ENCODE assay signal across 18 cellular contexts in genomic region chr2:219517954-219518778, GRCh38. TPM values are rescaled to one million over a fixed set of nuclear protein-coding genes. Genes with fewer than 3 reads are reported as not detected.
A peak's percentile ranks its signal among the peaks of the same experiment; 100 is the strongest.
DNase-seq lines count a peak whose midpoint lies in the region; TF ChIP-seq lines count a peak whose summit lies in the region.
"Had no signal": no experiment of that assay in that cellular context is flagged by ENCODE, and none has a peak within 500 bp of the region (broad histone marks: within the 10 kb centered on the region; RNA-seq: fewer than 3 reads in every experiment).

No MANE protein-coding gene starts in this region.

- DNase-seq in DMS 273 treated with DMSO at 0.1 percent for 48 hours (lab: John Stamatoyannopoulos, UW), result peak; percentile 44
- DNase-seq in NCI-H69 (lab: John Stamatoyannopoulos, UW), result peak; percentile 63
- no peak for DNase-seq in type B pancreatic cell (ENCODE audit: extremely low spot score, unreplicated experiment)
- DNase-seq in Karpas-422, result no peak
- DNase-seq in NCI-H2227 (lab: John Stamatoyannopoulos, UW; ENCODE audit: unreplicated experiment), result no peak
- DNase-seq in 8988T, result no peak
- DNase-seq: C1 segment of cervical spinal cord, DND-41, H9, KBM-7, NCI-H1417, NCI-H187 treated with DMSO at 0.1 percent for 48 hours, OCI-M1, SHP77 treated with DMSO at 0.1 percent for 48 hours, SK-N-SH had no signal

- H4K20me1 ChIP-seq in Karpas-422 (ENCODE audit: insufficient read depth, low read depth, low read length), result no peaks in the 10 kb centered on the region

- no peak overlapping the region for H3K4me3 ChIP-seq in Karpas-422 (ENCODE audit: low read length)

- no peak overlapping the region for H3K27ac ChIP-seq in Karpas-422 (ENCODE audit: low read length)

- no peak overlapping the region for H3K4me2 ChIP-seq in Karpas-422 (ENCODE audit: low read depth, low read length, poor library complexity, severe bottlenecking)
- H3K4me2 ChIP-seq: SK-N-SH had no signal

- H3K27ac Mint-ChIP-seq in brain (peak overlapping the region in 3 of 5 experiments; percentile 25 to 80 (median 51)), type B pancreatic cell (no peak overlapping the region)

- no peaks in the 10 kb centered on the region for H3K27me3 ChIP-seq in Karpas-422 (ENCODE audit: low read length)

- H3K36me3 Mint-ChIP-seq in brain (no peaks in the 10 kb centered on the region), type B pancreatic cell (no peaks in the 10 kb centered on the region)

- peak overlapping the region in 3 of 5 experiments; percentile 15 to 41 (median 20) for H3K4me3 Mint-ChIP-seq in brain
- peak overlapping the region; percentile 9 for H3K4me3 Mint-ChIP-seq in type B pancreatic cell
- H3K4me3 Mint-ChIP-seq: H9 had no signal

- no peaks in the 10 kb centered on the region for H3K36me3 ChIP-seq in Karpas-422 (ENCODE audit: insufficient read depth, low read length)

- H3K4me1 Mint-ChIP-seq in brain (peaks cover 91% of the 10 kb centered on the region), type B pancreatic cell (ENCODE audit: unreplicated experiment) (peaks cover 61% of the 10 kb centered on the region)

- H3K4me1 ChIP-seq in Karpas-422 (ENCODE audit: low read length), result peaks cover 3% of the 10 kb centered on the region

- TF ChIP-seq CTCF in brain (conservative IDR thresholded peaks at IDR 0.05), result no peak
- no peak for TF ChIP-seq CTCF in type B pancreatic cell (conservative IDR thresholded peaks at IDR 0.05)

- H3K79me2 ChIP-seq in Karpas-422 (ENCODE audit: low read length), result no peaks in the 10 kb centered on the region

- no peaks in the 10 kb centered on the region for H3K27me3 Mint-ChIP-seq in brain
- peaks cover 76% of the 10 kb centered on the region for H3K27me3 Mint-ChIP-seq in type B pancreatic cell

- no peak overlapping the region for H3K9ac ChIP-seq in Karpas-422 (ENCODE audit: low read length)
- H3K9ac ChIP-seq: SK-N-SH had no signal

- H2AFZ ChIP-seq in Karpas-422 (ENCODE audit: low read length), result no peak overlapping the region

- H3K9me2 ChIP-seq in Karpas-422 (replicated peaks; ENCODE audit: insufficient read depth, low read length), result no peaks in the 10 kb centered on the region
- H3K9me2 ChIP-seq: SK-N-SH had no signal

- H3K9me3 ChIP-seq in Karpas-422 (ENCODE audit: low read length), result no peaks in the 10 kb centered on the region
- H3K9me3 ChIP-seq: SK-N-SH had no signal

- H3K9me3 Mint-ChIP-seq in brain, result no peaks in the 10 kb centered on the region
- no peaks in the 10 kb centered on the region for H3K9me3 Mint-ChIP-seq in type B pancreatic cell
- H3K9me3 Mint-ChIP-seq: H9 had no signal

RNA-seq across cellular contexts. Expression of gene ASIC4, which starts 3.9 kb away (rescaled TPM):
- 1.2 TPM for polyA plus RNA-seq in brain (ENCODE audit: insufficient read depth, low read depth, low replicate concordance)
- total RNA-seq in type B pancreatic cell (ENCODE audit: low replicate concordance), result 0.79 and 0.99 TPM in 2 replicates
- 0.32 TPM in 1 of 2 replicates, not detected in the other for total RNA-seq in Karpas-422 (2014; rRNA removed; shearing (Covaris generic); ENCODE audit: low replicate concordance)
- total RNA-seq: G401, RPMI7951 had no signal

RNA-seq across cellular contexts. Expression of gene GMPPA, which starts 19.5 kb away (rescaled TPM):
- 22.0 TPM for polyA plus RNA-seq in brain (ENCODE audit: insufficient read depth, low read depth, low replicate concordance)
- total RNA-seq in type B pancreatic cell (ENCODE audit: low replicate concordance), result 34.4 and 48.8 TPM in 2 replicates
- 10.5 and 17.1 TPM in 2 replicates for total RNA-seq in Karpas-422 (2014; rRNA removed; shearing (Covaris generic); ENCODE audit: low replicate concordance)

RNA-seq across cellular contexts. Expression of gene CHPF, which starts 25.4 kb away (rescaled TPM):
- 41.6 TPM for polyA plus RNA-seq in brain (ENCODE audit: insufficient read depth, low read depth, low replicate concordance)
- 47.5 and 73.7 TPM in 2 replicates for total RNA-seq in type B pancreatic cell (ENCODE audit: low replicate concordance)
- 25.5 and 44.5 TPM in 2 replicates for total RNA-seq in Karpas-422 (2014; rRNA removed; shearing (Covaris generic); ENCODE audit: low replicate concordance)

RNA-seq across cellular contexts. Expression of gene TMEM198, which starts 25.7 kb away (rescaled TPM):
- polyA plus RNA-seq in brain (ENCODE audit: insufficient read depth, low read depth, low replicate concordance), result 23.1 TPM
- total RNA-seq in type B pancreatic cell (ENCODE audit: low replicate concordance), result 7.8 and 9.7 TPM in 2 replicates
- total RNA-seq in Karpas-422 (2014; rRNA removed; shearing (Covaris generic); ENCODE audit: low replicate concordance), result 2.7 and 3.2 TPM in 2 replicates

RNA-seq across cellular contexts. Expression of gene OBSL1, which starts 53.2 kb away (rescaled TPM):
- 91.4 TPM for polyA plus RNA-seq in brain (ENCODE audit: insufficient read depth, low read depth, low replicate concordance)
- 118 and 197 TPM in 2 replicates for total RNA-seq in type B pancreatic cell (ENCODE audit: low replicate concordance)
- not detected in 2 replicates for total RNA-seq in Karpas-422 (2014; rRNA removed; shearing (Covaris generic); ENCODE audit: low replicate concordance)

Comparison
In these comparisons a context has a peak if more than half of its experiments do, and no peak if none do; other contexts are left out.
1. DNase-seq: peak in DMS 273 treated with DMSO at 0.1 percent for 48 hours (single experiment) and NCI-H69 (single experiment); none in type B pancreatic cell (single experiment), Karpas-422 (single experiment), NCI-H2227 (single experiment) and 8988T (single experiment).